8 cellular contexts compared by ENCODE assay signal in genomic region chr4:169619958-169620845, GRCh38. TPM values are rescaled to one million over a fixed set of nuclear protein-coding genes. Genes with fewer than 3 reads are reported as not detected.
A peak's percentile ranks its signal among the peaks of the same experiment; 100 is the strongest.
DNase-seq lines count a peak whose midpoint lies in the region; ATAC-seq and TF ChIP-seq lines count a peak whose summit lies in the region.

TSS of gene CLCN3 (plus strand) at chr4:169620578. CDS start at chr4:169635929, 15,351 bp downstream.

- peaks cover 2% of the 10 kb centered on the region for H3K4me1 ChIP-seq in ovary (ENCODE audit: insufficient read depth)
- H3K4me1 ChIP-seq in thyroid gland = peaks cover 9 to 18% of the 10 kb centered on the region in 2 donors

- DNase-seq in GM12865 (ENCODE audit: low read depth) (peak; percentile 99), NCI-H1417 treated with DMSO at 0.1 percent for 48 hours (lab: John Stamatoyannopoulos, UW) (peak; percentile 85), SW480 (ENCODE audit: low spot score) (peak; percentile 94), Right ventricle myocardium inferior (ENCODE audit: missing footprints) (peak; percentile 99), ovary (peak; percentile 97 to 99 (median 98)), thyroid gland (peak; percentile 98 to 99)
- peak; percentile 96 for DNase-seq in activated naive CD8-positive, alpha-beta T cell treated with anti-CD3 and anti-CD28 coated beads, Interleukin-2, amount 50 U/mL, for 24 hours

- no peak for TF ChIP-seq EP300 in ovary (IDR thresholded peaks at IDR 0.05)

- H3K27ac Mint-ChIP-seq in activated naive CD8-positive, alpha-beta T cell treated with anti-CD3 and anti-CD28 coated beads, Interleukin-2, amount 50 U/mL, for 24 hours = peak within 1 kb of the TSS; percentile 100

- 0 to 1% (median 1%) methylated on average over 39 to 66 of the region's 66 CpGs for WGBS in ovary, 3 donors
- 0 to 1% methylated on average over 52 to 56 of the region's 66 CpGs for WGBS in thyroid gland, 2 donors

- H3K27me3 ChIP-seq in ovary (no peaks in the 10 kb centered on the region), thyroid gland (no peaks in the 10 kb centered on the region)

- ATAC-seq in HG02763 (IDR thresholded peaks at IDR 0.05; ENCODE audit: unreplicated experiment) (peak; percentile 95), Right ventricle myocardium inferior (peak; percentile 99)
- ATAC-seq in activated naive CD8-positive, alpha-beta T cell treated with anti-CD3 and anti-CD28 coated beads, Interleukin-2, amount 50 U/mL, for 24 hours = peak; percentile 87

- TF ChIP-seq POLR2A in ovary (IDR thresholded peaks at IDR 0.05) = peak; percentile 98
- TF ChIP-seq POLR2A in thyroid gland (IDR thresholded peaks at IDR 0.05) = peak; percentile 71 to 98

- no peaks in the 10 kb centered on the region for H3K36me3 Mint-ChIP-seq in activated naive CD8-positive, alpha-beta T cell treated with anti-CD3 and anti-CD28 coated beads, Interleukin-2, amount 50 U/mL, for 24 hours (ENCODE audit: low read depth)

- H3K4me3 ChIP-seq in GM12865 (ENCODE audit: low read depth, low read length) = peak within 1 kb of the TSS; percentile 94
- peak within 1 kb of the TSS; percentile 85 for H3K4me3 ChIP-seq in ovary
- peak within 1 kb of the TSS; percentile 57 to 99 (median 59) for H3K4me3 ChIP-seq in thyroid gland (replicated peaks in 1 of 3)

- peaks cover 68% of the 10 kb centered on the region for H3K4me1 Mint-ChIP-seq in activated naive CD8-positive, alpha-beta T cell treated with anti-CD3 and anti-CD28 coated beads, Interleukin-2, amount 50 U/mL, for 24 hours

- TF ChIP-seq CTCF in GM12865 (IDR thresholded peaks at IDR 0.05; ENCODE audit: insufficient read depth, low read depth, low read length, missing control alignments) (no peak), ovary (IDR thresholded peaks at IDR 0.05) (peak in 2 of 3 donors; percentile 63 to 67), thyroid gland (IDR thresholded peaks at IDR 0.05) (peak in 1 of 6 experiments; percentile 44)

- peak within 1 kb of the TSS; percentile 100 for H3K4me3 Mint-ChIP-seq in activated naive CD8-positive, alpha-beta T cell treated with anti-CD3 and anti-CD28 coated beads, Interleukin-2, amount 50 U/mL, for 24 hours

- peak within 1 kb of the TSS; percentile 76 to 87 for H3K27ac ChIP-seq in ovary
- H3K27ac ChIP-seq in thyroid gland = peak within 1 kb of the TSS; percentile 91 to 97 (median 92)

- H3K36me3 ChIP-seq in ovary = no peaks in the 10 kb centered on the region
- no peaks in the 10 kb centered on the region for H3K36me3 ChIP-seq in thyroid gland

- H3K9me3 Mint-ChIP-seq in activated naive CD8-positive, alpha-beta T cell treated with anti-CD3 and anti-CD28 coated beads, Interleukin-2, amount 50 U/mL, for 24 hours = no peaks in the 10 kb centered on the region

- no peaks in the 10 kb centered on the region for H3K27me3 Mint-ChIP-seq in activated naive CD8-positive, alpha-beta T cell treated with anti-CD3 and anti-CD28 coated beads, Interleukin-2, amount 50 U/mL, for 24 hours

- intact Hi-C loops in Right ventricle myocardium inferior (cut with DNase I) = loop anchor here (1.0 kb wide), 1 partner anchor 40 kb away; no protein-coding TSS in a partner anchor
- intact Hi-C loops in ovary (cut with DNase I) = loop anchor here in 1 of 4 donors (5.0 kb wide), 1 partner anchor 37 kb away; no protein-coding TSS in a partner anchor
- intact Hi-C loops in thyroid gland (cut with DNase I) = loop anchor here (5.0 to 10.0 kb wide), 2 partner anchors 137 to 425 kb away; partner anchors contain the start of gene HPF1

- H3K9me3 ChIP-seq in ovary (no peaks in the 10 kb centered on the region), thyroid gland (no peaks in the 10 kb centered on the region)

RNA-seq across cellular contexts. Expression of gene CLCN3, which starts in this region (rescaled TPM):
- total RNA-seq in Right ventricle myocardium inferior = 58.3 TPM
- 10 to 100 TPM; 18.8 to 38.5 (median 29.6) TPM for total RNA-seq in ovary
- 10 to 100 TPM; 11.8 to 35.3 TPM for polyA plus RNA-seq in ovary
- total RNA-seq in thyroid gland = 10 to 100 TPM; 43.3 to 72.4 (median 53.5) TPM

Comparison
In these comparisons a context has a peak if more than half of its experiments do, and no peak if none do; other contexts are left out.
1. Peak in every context shown above with its lines: DNase-seq, ATAC-seq, H3K4me3 ChIP-seq and H3K27ac ChIP-seq.